ENCODE assay signal across 2 cellular contexts in the genomic region with DNA sequence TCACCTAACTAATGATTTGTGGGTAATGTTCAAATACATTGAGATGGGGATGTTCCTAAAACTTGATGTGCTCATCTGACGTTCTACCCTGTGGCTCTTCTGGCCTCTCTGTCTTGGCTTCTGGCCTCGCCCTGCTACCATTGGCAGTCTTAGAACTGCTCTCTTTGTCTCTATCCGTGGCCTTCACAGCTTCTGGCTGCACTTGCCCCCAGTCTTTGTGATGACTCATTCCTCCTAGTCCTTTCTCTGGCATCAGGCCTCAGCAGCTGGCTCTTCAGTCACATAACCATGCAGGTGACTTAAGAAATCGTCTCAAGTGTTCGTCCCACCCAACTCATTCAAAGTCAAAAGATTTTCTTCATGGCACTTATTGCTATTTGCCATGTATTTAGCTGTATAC.
TF ChIP-seq lines count a peak whose summit lies in the region.

No MANE protein-coding gene starts in this region.

TF ChIP-seq in GM23338, 12 proteins besides CTCF, POLR2A, EP300 and RAD21 (continues in another document):
- no peak for TF ChIP-seq REST (IDR thresholded peaks at IDR 0.05; ENCODE audit: unreplicated experiment)
- TF ChIP-seq ZNF114 (CRISPR knock-in tag; IDR thresholded peaks at IDR 0.05), result no peak
- TF ChIP-seq, protein P1, sequence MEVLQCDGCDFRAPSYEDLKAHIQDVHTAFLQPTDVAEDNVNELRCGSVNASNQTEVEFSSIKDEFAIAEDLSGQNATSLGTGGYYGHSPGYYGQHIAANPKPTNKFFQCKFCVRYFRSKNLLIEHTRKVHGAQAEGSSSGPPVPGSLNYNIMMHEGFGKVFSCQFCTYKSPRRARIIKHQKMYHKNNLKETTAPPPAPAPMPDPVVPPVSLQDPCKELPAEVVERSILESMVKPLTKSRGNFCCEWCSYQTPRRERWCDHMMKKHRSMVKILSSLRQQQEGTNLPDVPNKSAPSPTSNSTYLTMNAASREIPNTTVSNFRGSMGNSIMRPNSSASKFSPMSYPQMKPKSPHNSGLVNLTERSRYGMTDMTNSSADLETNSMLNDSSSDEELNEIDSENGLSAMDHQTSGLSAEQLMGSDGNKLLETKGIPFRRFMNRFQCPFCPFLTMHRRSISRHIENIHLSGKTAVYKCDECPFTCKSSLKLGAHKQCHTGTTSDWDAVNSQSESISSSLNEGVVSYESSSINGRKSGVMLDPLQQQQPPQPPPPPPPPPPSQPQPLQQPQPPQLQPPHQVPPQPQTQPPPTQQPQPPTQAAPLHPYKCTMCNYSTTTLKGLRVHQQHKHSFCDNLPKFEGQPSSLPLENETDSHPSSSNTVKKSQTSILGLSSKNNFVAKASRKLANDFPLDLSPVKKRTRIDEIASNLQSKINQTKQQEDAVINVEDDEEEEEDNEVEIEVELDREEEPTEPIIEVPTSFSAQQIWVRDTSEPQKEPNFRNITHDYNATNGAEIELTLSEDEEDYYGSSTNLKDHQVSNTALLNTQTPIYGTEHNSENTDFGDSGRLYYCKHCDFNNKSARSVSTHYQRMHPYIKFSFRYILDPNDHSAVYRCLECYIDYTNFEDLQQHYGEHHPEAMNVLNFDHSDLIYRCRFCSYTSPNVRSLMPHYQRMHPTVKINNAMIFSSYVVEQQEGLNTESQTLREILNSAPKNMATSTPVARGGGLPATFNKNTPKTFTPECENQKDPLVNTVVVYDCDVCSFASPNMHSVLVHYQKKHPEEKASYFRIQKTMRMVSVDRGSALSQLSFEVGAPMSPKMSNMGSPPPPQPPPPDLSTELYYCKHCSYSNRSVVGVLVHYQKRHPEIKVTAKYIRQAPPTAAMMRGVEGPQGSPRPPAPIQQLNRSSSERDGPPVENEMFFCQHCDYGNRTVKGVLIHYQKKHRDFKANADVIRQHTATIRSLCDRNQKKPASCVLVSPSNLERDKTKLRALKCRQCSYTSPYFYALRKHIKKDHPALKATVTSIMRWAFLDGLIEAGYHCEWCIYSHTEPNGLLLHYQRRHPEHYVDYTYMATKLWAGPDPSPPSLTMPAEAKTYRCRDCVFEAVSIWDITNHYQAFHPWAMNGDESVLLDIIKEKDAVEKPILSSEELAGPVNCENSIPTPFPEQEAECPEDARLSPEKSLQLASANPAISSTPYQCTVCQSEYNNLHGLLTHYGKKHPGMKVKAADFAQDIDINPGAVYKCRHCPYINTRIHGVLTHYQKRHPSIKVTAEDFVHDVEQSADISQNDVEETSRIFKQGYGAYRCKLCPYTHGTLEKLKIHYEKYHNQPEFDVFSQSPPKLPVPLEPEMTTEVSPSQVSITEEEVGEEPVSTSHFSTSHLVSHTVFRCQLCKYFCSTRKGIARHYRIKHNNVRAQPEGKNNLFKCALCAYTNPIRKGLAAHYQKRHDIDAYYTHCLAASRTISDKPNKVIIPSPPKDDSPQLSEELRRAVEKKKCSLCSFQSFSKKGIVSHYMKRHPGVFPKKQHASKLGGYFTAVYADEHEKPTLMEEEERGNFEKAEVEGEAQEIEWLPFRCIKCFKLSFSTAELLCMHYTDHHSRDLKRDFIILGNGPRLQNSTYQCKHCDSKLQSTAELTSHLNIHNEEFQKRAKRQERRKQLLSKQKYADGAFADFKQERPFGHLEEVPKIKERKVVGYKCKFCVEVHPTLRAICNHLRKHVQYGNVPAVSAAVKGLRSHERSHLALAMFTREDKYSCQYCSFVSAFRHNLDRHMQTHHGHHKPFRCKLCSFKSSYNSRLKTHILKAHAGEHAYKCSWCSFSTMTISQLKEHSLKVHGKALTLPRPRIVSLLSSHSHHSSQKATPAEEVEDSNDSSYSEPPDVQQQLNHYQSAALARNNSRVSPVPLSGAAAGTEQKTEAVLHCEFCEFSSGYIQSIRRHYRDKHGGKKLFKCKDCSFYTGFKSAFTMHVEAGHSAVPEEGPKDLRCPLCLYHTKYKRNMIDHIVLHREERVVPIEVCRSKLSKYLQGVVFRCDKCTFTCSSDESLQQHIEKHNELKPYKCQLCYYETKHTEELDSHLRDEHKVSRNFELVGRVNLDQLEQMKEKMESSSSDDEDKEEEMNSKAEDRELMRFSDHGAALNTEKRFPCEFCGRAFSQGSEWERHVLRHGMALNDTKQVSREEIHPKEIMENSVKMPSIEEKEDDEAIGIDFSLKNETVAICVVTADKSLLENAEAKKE (CRISPR knock-in tag; IDR thresholded peaks at IDR 0.05), result no peak
- TF ChIP-seq JUNB (IDR thresholded peaks at IDR 0.05; ENCODE audit: unreplicated experiment), result no peak
- no peak for TF ChIP-seq EZH2 (IDR thresholded peaks at IDR 0.05; ENCODE audit: low read depth, unreplicated experiment)
- TF ChIP-seq ZNF331 (CRISPR knock-in tag; IDR thresholded peaks at IDR 0.05; ENCODE audit: low read depth), result no peak
- no peak for TF ChIP-seq POLR2AphosphoS5 (IDR thresholded peaks at IDR 0.05; ENCODE audit: low read depth)
- TF ChIP-seq STAT1 (IDR thresholded peaks at IDR 0.05; ENCODE audit: unreplicated experiment), result no peak
- TF ChIP-seq EZH2phosphoT487 (IDR thresholded peaks at IDR 0.05; ENCODE audit: unreplicated experiment), result no peak
- TF ChIP-seq, protein P2, sequence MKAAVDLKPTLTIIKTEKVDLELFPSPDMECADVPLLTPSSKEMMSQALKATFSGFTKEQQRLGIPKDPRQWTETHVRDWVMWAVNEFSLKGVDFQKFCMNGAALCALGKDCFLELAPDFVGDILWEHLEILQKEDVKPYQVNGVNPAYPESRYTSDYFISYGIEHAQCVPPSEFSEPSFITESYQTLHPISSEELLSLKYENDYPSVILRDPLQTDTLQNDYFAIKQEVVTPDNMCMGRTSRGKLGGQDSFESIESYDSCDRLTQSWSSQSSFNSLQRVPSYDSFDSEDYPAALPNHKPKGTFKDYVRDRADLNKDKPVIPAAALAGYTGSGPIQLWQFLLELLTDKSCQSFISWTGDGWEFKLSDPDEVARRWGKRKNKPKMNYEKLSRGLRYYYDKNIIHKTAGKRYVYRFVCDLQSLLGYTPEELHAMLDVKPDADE (IDR thresholded peaks at IDR 0.05), result no peak

TF ChIP-seq in WTC11, 78 proteins besides CTCF, POLR2A, EP300 and RAD21 (continued from another document):
- TF ChIP-seq NFE2L1 (CRISPR knock-in tag; IDR thresholded peaks at IDR 0.05) (no peak), SOX15 (CRISPR knock-in tag; IDR thresholded peaks at IDR 0.05) (no peak), ZNF317 (CRISPR knock-in tag; IDR thresholded peaks at IDR 0.05; ENCODE audit: borderline replicate concordance, low read depth) (no peak), ZBTB21 (CRISPR knock-in tag; IDR thresholded peaks at IDR 0.05; ENCODE audit: borderline replicate concordance) (no peak)
